8 cellular contexts compared by ENCODE assay signal in genomic region chr12:53295891-53296219, GRCh38. TPM values are rescaled to one million over a fixed set of nuclear protein-coding genes. Genes with fewer than 3 reads are reported as not detected.
DNase-seq lines count a peak whose midpoint lies in the region; ATAC-seq lines count a peak whose summit lies in the region.

No MANE protein-coding gene starts in this region.

- H3K9ac ChIP-seq in iPS-15b (ENCODE audit: low read depth, low read length) = peak overlapping the region; percentile 88

- no peaks in the 10 kb centered on the region for H3K9me3 Mint-ChIP-seq in activated naive CD4-positive, alpha-beta T cell treated with anti-CD3 and anti-CD28 coated beads, Interleukin-2, amount 50 U/mL, for 72 hours
- H3K9me3 Mint-ChIP-seq in stimulated activated memory B cell treated with anti-CD40 and anti-IgM and Interleukin-4, amounts not matched to agents 10 μg/mL and 1 μg/mL and 100 μg/mL, for 72 hours = no peaks in the 10 kb centered on the region

- peaks cover 29% of the 10 kb centered on the region for H3K36me3 ChIP-seq in iPS-15b (ENCODE audit: control insufficient read depth, insufficient read depth, low read length)

- peak overlapping the region; percentile 84 for H3K4me3 ChIP-seq in iPS-15b (ENCODE audit: low read depth, low read length)

- peak; percentile 3 for ATAC-seq in HG03097 (IDR thresholded peaks at IDR 0.05; ENCODE audit: low FRiP score, unreplicated experiment)
- no peak for ATAC-seq in activated naive CD4-positive, alpha-beta T cell treated with anti-CD3 and anti-CD28 coated beads, Interleukin-2, amount 50 U/mL, for 72 hours
- ATAC-seq in stimulated activated memory B cell treated with anti-CD40 and anti-IgM and Interleukin-4, amounts not matched to agents 10 μg/mL and 1 μg/mL and 100 μg/mL, for 72 hours = no peak
- no peak for ATAC-seq in GM18861 (IDR thresholded peaks at IDR 0.05; ENCODE audit: unreplicated experiment)

- no peaks in the 10 kb centered on the region for H3K27me3 ChIP-seq in iPS-15b (ENCODE audit: control insufficient read depth, insufficient read depth, low read length)

- no peak for DNase-seq in activated naive CD4-positive, alpha-beta T cell treated with anti-CD3 and anti-CD28 coated beads, Interleukin-2, amount 50 U/mL, for 72 hours (ENCODE audit: low spot score in 2 of 2)
- no peak for DNase-seq in stimulated activated naive CD4-positive, alpha-beta T cell treated with Interleukin-2 at 50 U/mL for 16 hours (lab: John Stamatoyannopoulos, UW)
- DNase-seq in islet precursor cell = no peak
- no peak for DNase-seq in Ammon's horn (ENCODE audit: low spot score)

- H3K4me3 Mint-ChIP-seq in stimulated activated memory B cell treated with anti-CD40 and anti-IgM and Interleukin-4, amounts not matched to agents 10 μg/mL and 1 μg/mL and 100 μg/mL, for 72 hours = peak overlapping the region; percentile 97

- peaks cover 56% of the 10 kb centered on the region for H3K4me1 Mint-ChIP-seq in stimulated activated memory B cell treated with anti-CD40 and anti-IgM and Interleukin-4, amounts not matched to agents 10 μg/mL and 1 μg/mL and 100 μg/mL, for 72 hours

- H3K9me3 ChIP-seq in iPS-15b (ENCODE audit: control insufficient read depth, insufficient read depth, low read length) = no peaks in the 10 kb centered on the region

- H3K27me3 Mint-ChIP-seq in stimulated activated memory B cell treated with anti-CD40 and anti-IgM and Interleukin-4, amounts not matched to agents 10 μg/mL and 1 μg/mL and 100 μg/mL, for 72 hours = no peaks in the 10 kb centered on the region

- peaks cover 64 to 71% of the 10 kb centered on the region in 2 donors for H3K36me3 Mint-ChIP-seq in activated naive CD4-positive, alpha-beta T cell treated with anti-CD3 and anti-CD28 coated beads, Interleukin-2, amount 50 U/mL, for 72 hours
- peaks cover 51% of the 10 kb centered on the region for H3K36me3 Mint-ChIP-seq in stimulated activated memory B cell treated with anti-CD40 and anti-IgM and Interleukin-4, amounts not matched to agents 10 μg/mL and 1 μg/mL and 100 μg/mL, for 72 hours

- H3K4me1 ChIP-seq in iPS-15b (ENCODE audit: control insufficient read depth, insufficient read depth, low read length) = no peaks in the 10 kb centered on the region

- peak overlapping the region; percentile 92 to 99 for H3K27ac Mint-ChIP-seq in activated naive CD4-positive, alpha-beta T cell treated with anti-CD3 and anti-CD28 coated beads, Interleukin-2, amount 50 U/mL, for 72 hours
- peak overlapping the region; percentile 89 for H3K27ac Mint-ChIP-seq in stimulated activated memory B cell treated with anti-CD40 and anti-IgM and Interleukin-4, amounts not matched to agents 10 μg/mL and 1 μg/mL and 100 μg/mL, for 72 hours

RNA-seq across cellular contexts. Expression of gene PFDN5, which starts 0.5 kb away (rescaled TPM):
- 100 to 1,000 TPM; 334 to 355 TPM for total RNA-seq in activated naive CD4-positive, alpha-beta T cell treated with anti-CD3 and anti-CD28 coated beads, Interleukin-2, amount 50 U/mL, for 72 hours

RNA-seq across cellular contexts. Expression of gene MYG1, which starts 3.6 kb away (rescaled TPM):
- 10 to 100 TPM; 63.8 to 91.5 TPM for total RNA-seq in activated naive CD4-positive, alpha-beta T cell treated with anti-CD3 and anti-CD28 coated beads, Interleukin-2, amount 50 U/mL, for 72 hours

RNA-seq across cellular contexts. Expression of gene AAAS, which starts 25.6 kb away (rescaled TPM):
- 10 to 100 TPM; 52.3 to 83.5 TPM for total RNA-seq in activated naive CD4-positive, alpha-beta T cell treated with anti-CD3 and anti-CD28 coated beads, Interleukin-2, amount 50 U/mL, for 72 hours

RNA-seq across cellular contexts. Expression of gene ESPL1, which starts 27.8 kb away (rescaled TPM):
- 10 to 100 TPM; 32.8 to 76.3 TPM for total RNA-seq in activated naive CD4-positive, alpha-beta T cell treated with anti-CD3 and anti-CD28 coated beads, Interleukin-2, amount 50 U/mL, for 72 hours

RNA-seq across cellular contexts. Expression of gene SP7, which starts 40.3 kb away (rescaled TPM):
- not detected for total RNA-seq in activated naive CD4-positive, alpha-beta T cell treated with anti-CD3 and anti-CD28 coated beads, Interleukin-2, amount 50 U/mL, for 72 hours
